Comparison of ENCODE assay signal across 8 cellular contexts in the genomic region with DNA sequence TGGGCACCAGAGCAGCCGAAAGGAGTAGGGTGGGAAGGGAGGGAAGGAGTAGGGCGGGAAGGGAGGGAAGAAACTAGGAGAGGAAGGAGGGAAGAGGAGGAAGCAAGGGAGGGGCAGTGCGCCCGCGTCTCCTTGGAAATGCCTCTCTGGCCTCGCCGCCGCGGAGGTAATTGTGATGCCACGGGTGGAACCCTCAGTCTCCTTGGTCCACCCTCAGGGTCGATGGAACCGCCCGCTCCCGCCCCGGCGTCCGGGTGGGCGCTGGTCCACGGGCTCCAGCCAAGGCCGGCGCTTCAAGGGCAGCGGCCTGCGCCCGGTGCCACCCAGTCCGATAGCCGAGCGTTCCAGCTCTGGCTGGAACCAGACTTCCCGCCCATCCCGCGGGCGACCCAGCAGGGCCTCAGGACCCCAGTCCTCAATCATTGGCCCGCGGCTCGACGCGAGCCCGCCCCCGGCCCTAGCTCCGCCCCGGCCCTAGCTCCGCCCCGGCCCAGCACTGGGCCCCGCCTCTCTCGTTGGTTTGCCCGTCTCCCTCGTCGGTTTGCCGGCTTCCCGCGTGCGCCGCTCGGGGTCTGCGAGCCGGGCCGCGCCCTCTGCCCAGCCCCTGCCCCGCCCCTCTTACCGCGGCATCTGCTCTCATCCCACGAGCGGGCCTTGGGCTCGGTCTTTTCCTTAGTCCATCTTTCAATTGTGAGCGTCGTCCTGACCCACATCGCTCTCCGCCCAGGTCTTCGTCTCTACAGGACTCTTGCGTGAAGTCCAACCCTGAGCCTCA. TPM values are rescaled to one million over a fixed set of nuclear protein-coding genes. Genes with fewer than 3 reads are reported as not detected.
DNase-seq lines count a peak whose midpoint lies in the region; ATAC-seq and TF ChIP-seq lines count a peak whose summit lies in the region.

No MANE protein-coding gene starts in this region.

- H3K27me3 Mint-ChIP-seq in Caco-2 (ENCODE audit: insufficient read depth, unreplicated experiment) = no peaks in the 10 kb centered on the region
- peaks cover 26% of the 10 kb centered on the region for H3K27me3 Mint-ChIP-seq in activated T-cell treated with anti-CD3 and anti-CD28 coated beads, Interleukin-2, amount 50 U/mL, for 24 hours

- no peaks in the 10 kb centered on the region for H3K9me3 Mint-ChIP-seq in Caco-2 (ENCODE audit: unreplicated experiment)
- no peaks in the 10 kb centered on the region for H3K9me3 Mint-ChIP-seq in activated T-cell treated with anti-CD3 and anti-CD28 coated beads, Interleukin-2, amount 50 U/mL, for 24 hours

- intact Hi-C loops in Caco-2 (cut with micrococcal nuclease; ENCODE audit: unreplicated experiment) = loop anchor here (1.0 kb wide), 2 partner anchors 8 to 13 kb away; a partner anchor contains a TSS

- POLR2A ChIA-PET in Caco-2 (lab: Charles Lee) = interaction anchor here (0.5 to 2.7 kb wide), 21 partner anchors 9 to 1576 kb away, joined by 3 to 213 read pairs (median 6); a partner anchor contains a TSS

- H3K27ac ChIP-seq in mucosa of rectum (ENCODE audit: low read depth in 2 of 2, low read length in 2 of 2) = peak overlapping the region; percentile 90

- BruUV-seq in Caco-2 (replicated peaks; lab: Mats Ljungman, UMichigan) = no TSS peak

- H3K9ac ChIP-seq in mucosa of rectum (ENCODE audit: low read depth in 1 of 2, low read length in 2 of 2) = peak overlapping the region; percentile 74 to 78

- H3K27ac Mint-ChIP-seq in Caco-2 (ENCODE audit: unreplicated experiment) = peak overlapping the region; percentile 87
- H3K27ac Mint-ChIP-seq in activated T-cell treated with anti-CD3 and anti-CD28 coated beads, Interleukin-2, amount 50 U/mL, for 24 hours = peak overlapping the region; percentile 88

- ATAC-seq in GM21381 (IDR thresholded peaks at IDR 0.05; ENCODE audit: unreplicated experiment) = peak; percentile 73

- H3K27me3 ChIP-seq in Caco-2 (replicated peaks; ENCODE audit: control insufficient read depth, insufficient read depth, low read length) (no peaks in the 10 kb centered on the region), mucosa of rectum (ENCODE audit: control insufficient read depth in 2 of 2, insufficient read depth in 2 of 2, low read length in 2 of 2) (peaks cover 0 to 6% of the 10 kb centered on the region in 2 donors)

- H3K4me1 ChIP-seq in Caco-2 (peaks cover 11% of the 10 kb centered on the region), mucosa of rectum (ENCODE audit: control insufficient read depth in 2 of 2, insufficient read depth in 2 of 2, low read length in 2 of 2) (peaks cover 16 to 24% of the 10 kb centered on the region in 2 donors)

- H3K4me3 ChIP-seq in Caco-2 (ENCODE audit: low read depth, low read length) = peak overlapping the region; percentile 64
- peak overlapping the region; percentile 81 to 83 for H3K4me3 ChIP-seq in mucosa of rectum (ENCODE audit: low read length in 2 of 2)

- H3K9me3 ChIP-seq in Caco-2 = no peaks in the 10 kb centered on the region
- no peaks in the 10 kb centered on the region for H3K9me3 ChIP-seq in mucosa of rectum (ENCODE audit: control insufficient read depth in 2 of 2, low read length in 2 of 2)

- no peak for TF ChIP-seq CTCF in Caco-2 (IDR thresholded peaks at IDR 0.05; ENCODE audit: insufficient read depth in 1 of 2, low read depth in 1 of 2, low read length in 1 of 2, severe bottlenecking in 1 of 2, unreplicated experiment in 1 of 2)

- peak overlapping the region; percentile 82 for H3K4me3 Mint-ChIP-seq in Caco-2 (ENCODE audit: unreplicated experiment)
- peak overlapping the region; percentile 80 for H3K4me3 Mint-ChIP-seq in activated T-cell treated with anti-CD3 and anti-CD28 coated beads, Interleukin-2, amount 50 U/mL, for 24 hours

- peak; percentile 70 for TF ChIP-seq POLR2A in erythroblast (IDR thresholded peaks at IDR 0.05; ENCODE audit: low read length)

- CTCF ChIA-PET in Caco-2 (lab: Charles Lee) = interaction anchor here (0.6 to 2.4 kb wide), 14 partner anchors 8 to 728 kb away, joined by 3 to 33 read pairs (median 6); a partner anchor contains a TSS

- peaks cover 35% of the 10 kb centered on the region for H3K36me3 Mint-ChIP-seq in Caco-2 (ENCODE audit: insufficient read depth, unreplicated experiment)
- H3K36me3 Mint-ChIP-seq in activated T-cell treated with anti-CD3 and anti-CD28 coated beads, Interleukin-2, amount 50 U/mL, for 24 hours (ENCODE audit: low read depth) = peaks cover 16% of the 10 kb centered on the region

- H3K4me1 Mint-ChIP-seq in Caco-2 (ENCODE audit: low read depth, unreplicated experiment) = peaks cover 6% of the 10 kb centered on the region
- H3K4me1 Mint-ChIP-seq in activated T-cell treated with anti-CD3 and anti-CD28 coated beads, Interleukin-2, amount 50 U/mL, for 24 hours (ENCODE audit: low read depth) = peaks cover 22% of the 10 kb centered on the region

- DNase-seq in Caco-2 = peak; percentile 95 to 98
- DNase-seq in HuH-7 (ENCODE audit: low spot score) = peak; percentile 99
- peak; percentile 99 for DNase-seq in OCI-M1 (lab: John Stamatoyannopoulos, UW)
- peak; percentile 94 for DNase-seq in activated T-cell treated with anti-CD3 and anti-CD28 coated beads, Interleukin-2, amount 50 U/mL, for 24 hours
- DNase-seq in erythroblast (lab: John Stamatoyannopoulos, UW) = peak; percentile 90
- DNase-seq in stimulated activated CD8-positive, alpha-beta memory T cell treated with anti-CD3 and anti-CD28 coated beads, Interleukin-4, amount 100 ng/mL, for 4 hours (ENCODE audit: low read depth in 2 of 2, low spot score in 1 of 2) = peak; percentile 76 to 78

- H3K36me3 ChIP-seq in Caco-2 (ENCODE audit: control insufficient read depth, insufficient read depth, low read length) (no peaks in the 10 kb centered on the region), mucosa of rectum (ENCODE audit: control insufficient read depth in 2 of 2, insufficient read depth in 2 of 2, low read length in 2 of 2) (no peaks in the 10 kb centered on the region)

RNA-seq across cellular contexts. Expression of a gene that starts 0.6 kb away (rescaled TPM):
- 4.1 and 4.4 TPM in 2 replicates for total RNA-seq in Caco-2 (2022)

RNA-seq across cellular contexts. Expression of a gene that starts 6.5 kb away (rescaled TPM):
- 1.2 and 1.8 TPM in 2 replicates for total RNA-seq in Caco-2 (2022)

RNA-seq across cellular contexts. Expression of a gene that starts 8.7 kb away (rescaled TPM):
- total RNA-seq in Caco-2 (2022) = 1,980 and 2,181 TPM in 2 replicates

RNA-seq across cellular contexts. Expression of a gene that starts 14.9 kb away (rescaled TPM):
- 31.7 and 37.9 TPM in 2 replicates for total RNA-seq in Caco-2 (2022)

RNA-seq across cellular contexts. Expression of a gene that starts 17.5 kb away (rescaled TPM):
- total RNA-seq in Caco-2 (2022) = 11.0 and 13.4 TPM in 2 replicates

Comparison
In these comparisons a context has a peak if more than half of its experiments do, and no peak if none do; other contexts are left out.
1. Peak in every context shown above with its lines: DNase-seq, ATAC-seq, H3K4me3 ChIP-seq and H3K27ac ChIP-seq.